30 cellular contexts compared by ENCODE assay signal in genomic region chr5:135596788-135597187, GRCh38. TPM values are rescaled to one million over a fixed set of nuclear protein-coding genes. Genes with fewer than 3 reads are reported as not detected.
"Had no signal": no experiment of that assay in that cellular context is flagged by ENCODE, and none has a peak within 500 bp of the region (broad histone marks: within the 10 kb centered on the region; RNA-seq: fewer than 3 reads in every experiment).

No MANE protein-coding gene starts in this region.

- H3K4me1 ChIP-seq: gastroesophageal sphincter, heart left ventricle, pancreas, transverse colon, upper lobe of right lung, uterus had no signal

- H3K9me3 ChIP-seq: pancreas, suprapubic skin, transverse colon, upper lobe of right lung, uterus had no signal

- H3K4me3 ChIP-seq: gastroesophageal sphincter, heart left ventricle, hepatocyte, lung, pancreas, smooth muscle cell, suprapubic skin, transverse colon, upper lobe of right lung, uterus had no signal

- H3K27ac ChIP-seq: gastroesophageal sphincter, heart left ventricle, hepatocyte, pancreas, suprapubic skin, transverse colon, upper lobe of right lung, uterus had no signal

- ATAC-seq: effector memory CD8-positive, alpha-beta T cell; gastroesophageal sphincter; heart left ventricle; left ventricle myocardium superior; natural killer cell; pancreas; sciatic nerve; stimulated activated naive CD8-positive, alpha-beta T cell treated with anti-CD3 and anti-CD28 coated beads, Interleukin-15, amount 100 ng/mL, for 72 hours; upper lobe of right lung had no signal

- DNase-seq: cortex of kidney; effector memory CD8-positive, alpha-beta T cell; erythroblast; foreskin fibroblast; heart left ventricle; kidney glomerular epithelial cell; left colon; left ventricle myocardium superior; natural killer cell; occipital lobe; pancreas; stimulated activated CD4-positive, alpha-beta T cell treated with anti-CD3 and anti-CD28 coated beads, Interleukin-12 subunit alpha, Interleukin-12 subunit beta, amount 100 ng/mL, for 4 hours; stimulated activated CD4-positive, alpha-beta T cell treated with anti-CD3 and anti-CD28 coated beads, Interleukin-1b, Interleukin-23, amount 100 ng/mL, for 48 hours; stimulated activated CD4-positive, alpha-beta T cell treated with anti-CD3 and anti-CD28 coated beads, Interleukin-4, amount 100 ng/mL, for 1 hour; stimulated activated CD8-positive, alpha-beta memory T cell treated with anti-CD3 and anti-CD28 coated beads, Interleukin-4, amount 100 ng/mL, for 48 hours; stimulated activated naive CD4-positive, alpha-beta T cell; stimulated activated naive CD8-positive, alpha-beta T cell treated with anti-CD3 and anti-CD28 coated beads, Interleukin-15, amount 100 ng/mL, for 72 hours; transverse colon; upper lobe of right lung; uterus had no signal

- H3K27me3 ChIP-seq: pancreas, suprapubic skin, transverse colon, uterus had no signal

- H3K36me3 ChIP-seq: gastroesophageal sphincter, heart left ventricle, pancreas, suprapubic skin, transverse colon, upper lobe of right lung, uterus had no signal

RNA-seq across cellular contexts. Expression of gene CXCL14, which starts 18.0 kb away (rescaled TPM):
- total RNA-seq: chondrocyte, dermis microvascular lymphatic vessel endothelial cell, mononuclear cell, natural killer cell, pulmonary artery endothelial cell had no signal
